In the genomic region with DNA sequence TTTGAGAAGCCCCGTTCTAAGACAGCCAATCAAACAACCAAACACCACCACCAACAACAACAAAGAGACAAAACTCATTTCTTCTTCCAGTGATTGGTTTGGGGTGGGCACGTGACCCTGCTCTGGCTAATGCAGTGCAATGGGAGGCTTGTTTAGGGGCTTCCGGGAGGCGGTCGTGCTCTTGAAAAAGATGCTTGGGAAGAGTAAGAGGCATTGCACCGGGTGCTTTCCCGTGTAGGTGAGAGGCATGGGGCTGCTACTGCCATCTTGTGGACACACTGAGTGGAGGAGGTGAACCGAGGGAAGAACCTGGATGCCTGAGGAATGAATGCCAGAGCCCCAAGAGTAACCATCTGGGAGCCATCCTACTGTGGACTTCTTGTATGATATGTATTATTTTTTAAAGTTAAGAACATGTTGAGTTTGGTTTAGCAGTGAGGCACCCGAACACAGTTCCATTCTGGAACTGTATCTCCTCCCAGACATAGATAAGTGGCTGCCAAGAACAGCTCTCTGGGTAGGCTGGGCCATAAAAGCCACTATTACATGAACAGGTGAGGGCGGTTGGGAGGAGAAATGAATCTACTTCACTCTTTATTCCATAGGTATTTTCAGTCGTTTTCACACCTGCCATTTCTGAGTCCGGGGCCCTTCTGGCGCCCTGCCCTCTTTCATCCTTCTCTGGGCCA, we compare ENCODE assay signal across 8 cellular contexts. TPM values are rescaled to one million over a fixed set of nuclear protein-coding genes. Genes with fewer than 3 reads are reported as not detected.
DNase-seq lines count a peak whose midpoint lies in the region; ATAC-seq, FAIRE-seq and TF ChIP-seq lines count a peak whose summit lies in the region.

No MANE protein-coding gene starts in this region.

- H3K4me3 ChIP-seq in heart left ventricle (no peak overlapping the region), small intestine (ENCODE audit: low read depth in 1 of 2, low read length in 2 of 2) (no peak overlapping the region)

- H3K36me3 ChIP-seq in heart left ventricle = peaks cover 0 to 4% (median 0%) of the 10 kb centered on the region in 9 donors
- H3K36me3 ChIP-seq in small intestine (ENCODE audit: control insufficient read depth in 2 of 2, insufficient read depth in 2 of 2, low read length in 2 of 2) = no peaks in the 10 kb centered on the region

- 49 to 61% (median 51%) methylated on average over 12 to 13 of the region's 13 CpGs for WGBS in heart left ventricle, 4 donors
- WGBS in small intestine, 3 donors = 28 to 44% (median 37%) methylated on average over 13 of the region's 13 CpGs

- H3K4me1 ChIP-seq in heart left ventricle = peaks cover 0 to 35% (median 0%) of the 10 kb centered on the region in 12 donors
- H3K4me1 ChIP-seq in small intestine (ENCODE audit: control insufficient read depth in 2 of 2, insufficient read depth in 1 of 2, low read depth in 1 of 2, low read length in 1 of 2) = no peaks in the 10 kb centered on the region

- ATAC-seq in GM18870 (IDR thresholded peaks at IDR 0.05; ENCODE audit: unreplicated experiment) (peak; percentile 52), HG03108 (IDR thresholded peaks at IDR 0.05; ENCODE audit: unreplicated experiment) (peak; percentile 34), heart left ventricle (peak in 3 of 4 donors; percentile 62 to 71 (median 68)), GM19023 (IDR thresholded peaks at IDR 0.05; ENCODE audit: unreplicated experiment) (no peak)

- peak; percentile 65 for DNase-seq in COLO829 (ENCODE audit: low spot score)
- DNase-seq in NCI-H774 (lab: John Stamatoyannopoulos, UW) = peak; percentile 8
- peak in 2 of 5 donors; percentile 49 to 52 for DNase-seq in heart left ventricle
- DNase-seq in small intestine = peak; percentile 63

- peak overlapping the region in 1 of 12 donors; percentile 88 for H3K27ac ChIP-seq in heart left ventricle
- H3K27ac ChIP-seq in small intestine (ENCODE audit: low read depth in 1 of 2, low read length in 1 of 2) = peak overlapping the region in 1 of 2 donors; percentile 50

- no peaks in the 10 kb centered on the region for H3K36me3 Mint-ChIP-seq in activated naive CD4-positive, alpha-beta T cell treated with anti-CD3 and anti-CD28 coated beads, Interleukin-2, amount 50 U/mL, for 24 hours

- H3K27me3 ChIP-seq in heart left ventricle = peaks cover 0 to 6% (median 0%) of the 10 kb centered on the region in 9 donors
- H3K27me3 ChIP-seq in small intestine (ENCODE audit: control insufficient read depth in 2 of 2, insufficient read depth in 2 of 2, low read length in 2 of 2) = no peaks in the 10 kb centered on the region

- intact Hi-C loops in heart left ventricle (cut with DNase I) = loop anchor here (2.0 to 10.0 kb wide), 5 partner anchors 228 to 253 kb away; a partner anchor contains a TSS

- H3K4me3 Mint-ChIP-seq in activated naive CD4-positive, alpha-beta T cell treated with anti-CD3 and anti-CD28 coated beads, Interleukin-2, amount 50 U/mL, for 24 hours = no peak overlapping the region

- H3K27me3 Mint-ChIP-seq in activated naive CD4-positive, alpha-beta T cell treated with anti-CD3 and anti-CD28 coated beads, Interleukin-2, amount 50 U/mL, for 24 hours = no peaks in the 10 kb centered on the region

- peaks cover 82% of the 10 kb centered on the region for H3K4me1 Mint-ChIP-seq in activated naive CD4-positive, alpha-beta T cell treated with anti-CD3 and anti-CD28 coated beads, Interleukin-2, amount 50 U/mL, for 24 hours

- TF ChIP-seq CTCF in heart left ventricle (IDR thresholded peaks at IDR 0.05) = peak; percentile 43 to 72 (median 54)

- no peak for FAIRE-seq in small intestine (lab: Jason Lieb, UNC)

- TF ChIP-seq POLR2A in heart left ventricle (IDR thresholded peaks at IDR 0.05) = no peak

- H3K9me3 ChIP-seq in heart left ventricle (no peaks in the 10 kb centered on the region), small intestine (ENCODE audit: control insufficient read depth, low read depth) (no peaks in the 10 kb centered on the region)

- H3K9me3 Mint-ChIP-seq in activated naive CD4-positive, alpha-beta T cell treated with anti-CD3 and anti-CD28 coated beads, Interleukin-2, amount 50 U/mL, for 24 hours = no peaks in the 10 kb centered on the region

- peak overlapping the region; percentile 83 for H3K27ac Mint-ChIP-seq in activated naive CD4-positive, alpha-beta T cell treated with anti-CD3 and anti-CD28 coated beads, Interleukin-2, amount 50 U/mL, for 24 hours

RNA-seq across cellular contexts. Expression of a gene that starts 19.1 kb away (rescaled TPM):
- total RNA-seq in heart left ventricle = 10 to 100 TPM in 2 of 9 donors, 1 to 10 TPM in 7; 2.6 to 27.9 (median 5.4) TPM
- polyA plus RNA-seq in heart left ventricle = 1 to 10 TPM; 2.9 to 4.8 TPM
- polyA plus RNA-seq in small intestine = 1 to 10 TPM; 1.8 to 7.6 (median 3.6) TPM
